9 cellular contexts compared by ENCODE assay signal in genomic region chr16:10668322-10669045, GRCh38. TPM values are rescaled to one million over a fixed set of nuclear protein-coding genes. Genes with fewer than 3 reads are reported as not detected.
DNase-seq lines count a peak whose midpoint lies in the region; ATAC-seq, FAIRE-seq and TF ChIP-seq lines count a peak whose summit lies in the region.
"Had no signal": no experiment of that assay in that cellular context is flagged by ENCODE, and none has a peak within 500 bp of the region (broad histone marks: within the 10 kb centered on the region; RNA-seq: fewer than 3 reads in every experiment).

No MANE protein-coding gene starts in this region.

- CTCF ChIA-PET in A549 (lab: Yijun Ruan, JAX) = interaction anchor here (0.7 to 2.4 kb wide), 8 partner anchors 10 to 250 kb away, joined by 3 to 11 read pairs (median 3); no protein-coding TSS in a partner anchor
- CTCF ChIA-PET in GM10248 (lab: Yijun Ruan, JAX) = interaction anchor here (1.0 to 1.6 kb wide), 10 partner anchors 10 to 250 kb away, joined by 3 to 7 read pairs (median 3); no protein-coding TSS in a partner anchor

- WGBS in A549 (ENCODE audit: missing lambda C conversion rate) = 64% methylated on average over 7 of the region's 8 CpGs
- WGBS in psoas muscle, 3 donors = 55 to 75% (median 66%) methylated on average over 8 of the region's 8 CpGs

- intact Hi-C loops in psoas muscle (cut with DNase I) = loop anchor here in 1 of 2 donors (10.0 kb wide), 1 partner anchor 144 kb away; no protein-coding TSS in a partner anchor

- no peaks in the 10 kb centered on the region for H4K20me1 ChIP-seq in OCI-LY3 (ENCODE audit: insufficient read depth, low read length)
- no peaks in the 10 kb centered on the region for H4K20me1 ChIP-seq in fibroblast of lung (ENCODE audit: control insufficient read depth, extremely low read depth, insufficient read depth, low read length)

- POLR2A ChIA-PET in A549 (lab: Yijun Ruan, JAX) = no interaction called here
- POLR2A ChIA-PET in GM10248 (lab: Yijun Ruan, JAX) = no interaction called here

- H3K27ac ChIP-seq in A549 (no peak overlapping the region), OCI-LY3 (ENCODE audit: low read length) (no peak overlapping the region), fibroblast of lung (ENCODE audit: insufficient read depth, low read length) (no peak overlapping the region), psoas muscle (no peak overlapping the region)

- no peak overlapping the region for H3K27ac Mint-ChIP-seq in stimulated activated memory B cell treated with anti-CD40 and anti-IgM and Interleukin-4, amounts not matched to agents 10 μg/mL and 1 μg/mL and 100 μg/mL, for 72 hours
- H3K27ac Mint-ChIP-seq: activated naive CD4-positive, alpha-beta T cell treated with anti-CD3 and anti-CD28 coated beads, Interleukin-2, amount 50 U/mL, for 72 hours had no signal

- DNase-seq in A549 (ENCODE audit: low read depth in 1 of 2, low spot score in 1 of 2) = peak; percentile 45 to 54
- DNase-seq in GM10248 (ENCODE audit: extremely low spot score) = peak; percentile 54
- DNase-seq in fibroblast of lung (ENCODE audit: low read depth in 2 of 2) = peak; percentile 3 to 10
- no peak for DNase-seq in psoas muscle
- DNase-seq in activated gamma-delta T cell treated with Interleukin-2 at 50 U/mL for 16 hours = no peak

- H3K4me3 ChIP-seq in A549 (no peak overlapping the region), OCI-LY3 (ENCODE audit: low read length) (no peak overlapping the region), fibroblast of lung (replicated peaks in 1 of 4; ENCODE audit: control extremely low read depth in 1 of 4, insufficient read depth in 1 of 4, low read depth in 3 of 4, low read length in 4 of 4) (no peak overlapping the region), psoas muscle (no peak overlapping the region)

- FAIRE-seq in A549 (lab: Jason Lieb, UNC) = no peak

- TF ChIP-seq EP300 in A549 (IDR thresholded peaks at IDR 0.05) = no peak

- no peak overlapping the region for H3K4me3 Mint-ChIP-seq in stimulated activated memory B cell treated with anti-CD40 and anti-IgM and Interleukin-4, amounts not matched to agents 10 μg/mL and 1 μg/mL and 100 μg/mL, for 72 hours

- peaks cover 15% of the 10 kb centered on the region for H3K27me3 Mint-ChIP-seq in stimulated activated memory B cell treated with anti-CD40 and anti-IgM and Interleukin-4, amounts not matched to agents 10 μg/mL and 1 μg/mL and 100 μg/mL, for 72 hours

- TF ChIP-seq CTCF in A549 (IDR thresholded peaks at IDR 0.05) (no peak; the same call in 2 of the 3 replicates), GM10248 (IDR thresholded peaks at IDR 0.05; ENCODE audit: control extremely low read depth, extremely low read depth, low read depth, missing control alignments) (peak; percentile 52), OCI-LY3 (IDR thresholded peaks at IDR 0.05; ENCODE audit: low read depth, low read length) (peak; percentile 56), fibroblast of lung (conservative IDR thresholded peaks at IDR 0.05 in 1 of 2, IDR thresholded peaks at IDR 0.05 in 1 of 2; ENCODE audit: low read depth in 1 of 2, low read length in 2 of 2) (peak; percentile 46 to 53), psoas muscle (IDR thresholded peaks at IDR 0.05) (peak; percentile 24)

- TF ChIP-seq POLR2A in A549 (IDR thresholded peaks at IDR 0.05; ENCODE audit: low read length) = no peak

- H3K27me3 ChIP-seq in OCI-LY3 (ENCODE audit: low read depth, low read length) (no peaks in the 10 kb centered on the region), fibroblast of lung (ENCODE audit: control insufficient read depth, insufficient read depth, low read length) (no peaks in the 10 kb centered on the region), psoas muscle (ENCODE audit: insufficient read depth in 3 of 3, low read length in 2 of 3) (no peaks in the 10 kb centered on the region)

- H3K79me2 ChIP-seq in OCI-LY3 (ENCODE audit: low read length) (no peaks in the 10 kb centered on the region), fibroblast of lung (ENCODE audit: control insufficient read depth, insufficient read depth, low read length) (no peaks in the 10 kb centered on the region)

- H2AFZ ChIP-seq in OCI-LY3 (ENCODE audit: low read depth, low read length) (peak overlapping the region; percentile 93; the same call in 1 of the 2 replicates), fibroblast of lung (ENCODE audit: low read length) (no peak overlapping the region)

- peaks cover 11% of the 10 kb centered on the region for H3K36me3 Mint-ChIP-seq in stimulated activated memory B cell treated with anti-CD40 and anti-IgM and Interleukin-4, amounts not matched to agents 10 μg/mL and 1 μg/mL and 100 μg/mL, for 72 hours
- H3K36me3 Mint-ChIP-seq: activated naive CD4-positive, alpha-beta T cell treated with anti-CD3 and anti-CD28 coated beads, Interleukin-2, amount 50 U/mL, for 72 hours had no signal

- H3K4me2 ChIP-seq in A549 (no peak overlapping the region), OCI-LY3 (ENCODE audit: low read length) (no peak overlapping the region), fibroblast of lung (ENCODE audit: extremely low read depth, insufficient read depth, low read length) (no peak overlapping the region)

- no peak for TF ChIP-seq RAD21 in A549 (conservative IDR thresholded peaks at IDR 0.05 in 1 of 2, IDR thresholded peaks at IDR 0.05 in 1 of 2)

- H3K9ac ChIP-seq in OCI-LY3 (ENCODE audit: low read length) (no peak overlapping the region), fibroblast of lung (ENCODE audit: insufficient read depth, low read length) (no peak overlapping the region)

- H3K36me3 ChIP-seq in OCI-LY3 (replicated peaks; ENCODE audit: low read depth, low read length) (no peaks in the 10 kb centered on the region), fibroblast of lung (ENCODE audit: control insufficient read depth, insufficient read depth, low read length) (no peaks in the 10 kb centered on the region), psoas muscle (ENCODE audit: insufficient read depth in 1 of 2, low read depth in 1 of 2) (no peaks in the 10 kb centered on the region)

- H3K4me1 Mint-ChIP-seq in stimulated activated memory B cell treated with anti-CD40 and anti-IgM and Interleukin-4, amounts not matched to agents 10 μg/mL and 1 μg/mL and 100 μg/mL, for 72 hours = peaks cover 10% of the 10 kb centered on the region

- H3K9me3 ChIP-seq in A549 = no peaks in the 10 kb centered on the region
- H3K9me3 ChIP-seq in OCI-LY3 (ENCODE audit: insufficient read depth, low read length) = peaks cover 6% of the 10 kb centered on the region
- no peaks in the 10 kb centered on the region for H3K9me3 ChIP-seq in fibroblast of lung (ENCODE audit: control insufficient read depth, insufficient read depth, low read depth, low read length)
- no peaks in the 10 kb centered on the region for H3K9me3 ChIP-seq in psoas muscle

- ATAC-seq in A549 = peak; percentile 90 to 97
- ATAC-seq in psoas muscle = peak in 1 of 4 donors; percentile 53
- no peak for ATAC-seq in GM18519 (IDR thresholded peaks at IDR 0.05; ENCODE audit: low FRiP score, unreplicated experiment)
- no peak for ATAC-seq in stimulated activated memory B cell treated with anti-CD40 and anti-IgM and Interleukin-4, amounts not matched to agents 10 μg/mL and 1 μg/mL and 100 μg/mL, for 72 hours

- no peaks in the 10 kb centered on the region for H3K4me1 ChIP-seq in A549
- peaks cover 48% of the 10 kb centered on the region for H3K4me1 ChIP-seq in OCI-LY3 (ENCODE audit: low read length)
- no peaks in the 10 kb centered on the region for H3K4me1 ChIP-seq in fibroblast of lung (ENCODE audit: control insufficient read depth, extremely low read depth, insufficient read depth, low read length)
- H3K4me1 ChIP-seq in psoas muscle = no peaks in the 10 kb centered on the region

- peaks cover 10% of the 10 kb centered on the region for H3K9me3 Mint-ChIP-seq in stimulated activated memory B cell treated with anti-CD40 and anti-IgM and Interleukin-4, amounts not matched to agents 10 μg/mL and 1 μg/mL and 100 μg/mL, for 72 hours
- H3K9me3 Mint-ChIP-seq: activated naive CD4-positive, alpha-beta T cell treated with anti-CD3 and anti-CD28 coated beads, Interleukin-2, amount 50 U/mL, for 72 hours had no signal

TF ChIP-seq in A549, 52 proteins besides CTCF, POLR2A, EP300 and RAD21:
- TF ChIP-seq ELK1 (IDR thresholded peaks at IDR 0.05; ENCODE audit: low read depth, low read length) (no peak), HEYL (CRISPR knock-in tag; IDR thresholded peaks at IDR 0.05) (no peak), SREBF2 (IDR thresholded peaks at IDR 0.05) (no peak), HDAC2 (IDR thresholded peaks at IDR 0.05) (no peak), SMC3 (IDR thresholded peaks at IDR 0.05) (peak; percentile 12; the same call in 1 of the 3 replicates), RFX5 (IDR thresholded peaks at IDR 0.05) (no peak), ZFP36 (IDR thresholded peaks at IDR 0.05; ENCODE audit: borderline replicate concordance, partially characterized antibody) (peak; percentile 37), HOXB13 (CRISPR knock-in tag; IDR thresholded peaks at IDR 0.05; ENCODE audit: low read depth) (no peak), CBX2 (IDR thresholded peaks at IDR 0.05; ENCODE audit: borderline replicate concordance, low read depth) (no peak), RCOR1 (IDR thresholded peaks at IDR 0.05; ENCODE audit: low read depth, low read length) (no peak)

RNA-seq across cellular contexts. Expression of gene TEKT5, which starts 26.2 kb away (rescaled TPM):
- polyA plus RNA-seq in A549 (2011; rRNA removed) = 0.12 and 0.14 TPM in 2 replicates
- polyA plus RNA-seq in A549 (2012; cell fraction: cytosol; rRNA removed) = 0.03 and 0.05 TPM in 2 replicates
- polyA plus RNA-seq in A549 (2012; cell fraction: nucleus; rRNA removed) = 0.10 and 0.16 TPM in 2 replicates
- 0.09 TPM in 1 of 3 replicates, not detected in the others for polyA plus RNA-seq in A549 (2017; fragmentation: RNase III; extraction: RNeasy Plus Mini Kit Qiagen cat#74134 plus additional on column Dnase treatment)
- 0.24 and 0.58 TPM in 2 replicates for polyA minus RNA-seq in A549 (2011; rRNA and poly(A)+ RNA removed)
- total RNA-seq in fibroblast of lung = 0.26 TPM in 1 of 2 replicates, not detected in the other
- 0.06 TPM in 1 of 2 replicates, not detected in the other for polyA plus RNA-seq in fibroblast of lung
- polyA plus RNA-seq in fibroblast of lung (2012) = not detected in 2 replicates
- polyA minus RNA-seq in fibroblast of lung (ENCODE audit: low replicate concordance) = not detected in 2 replicates
- total RNA-seq in psoas muscle = not detected
- not detected for polyA plus RNA-seq in psoas muscle
- total RNA-seq: activated naive CD4-positive, alpha-beta T cell treated with anti-CD3 and anti-CD28 coated beads, Interleukin-2, amount 50 U/mL, for 72 hours had no signal

Comparison
In these comparisons a context has a peak if more than half of its experiments do, and no peak if none do; other contexts are left out.
1. ATAC-seq: peak in A549 (2 of 2); none in GM18519 (single experiment) and stimulated activated memory B cell treated with anti-CD40 and anti-IgM and Interleukin-4, amounts not matched to agents 10 μg/mL and 1 μg/mL and 100 μg/mL, for 72 hours (single experiment).
2. DNase-seq: peak in A549 (2 of 2), GM10248 (single experiment) and fibroblast of lung (2 of 2); none in psoas muscle (0 of 2) and activated gamma-delta T cell treated with Interleukin-2 at 50 U/mL for 16 hours (single experiment).